ENCODE assay signal across 14 cellular contexts in genomic region chr5:163978897-163979296, GRCh38.
DNase-seq lines count a peak whose midpoint lies in the region; ATAC-seq and TF ChIP-seq lines count a peak whose summit lies in the region.
"Had no signal": no experiment of that assay in that cellular context is flagged by ENCODE, and none has a peak within 500 bp of the region (broad histone marks: within the 10 kb centered on the region; RNA-seq: fewer than 3 reads in every experiment).

No MANE protein-coding gene starts in this region.

- H3K4me2 ChIP-seq in OCI-LY1 (ENCODE audit: low read length), result no peak overlapping the region

- no peak overlapping the region for H2AFZ ChIP-seq in OCI-LY1 (ENCODE audit: low read length)
- H2AFZ ChIP-seq: parathyroid adenoma had no signal

- H4K20me1 ChIP-seq in OCI-LY1 (ENCODE audit: insufficient read depth, low read length), result no peaks in the 10 kb centered on the region

- no peaks in the 10 kb centered on the region for H3K79me2 ChIP-seq in OCI-LY1 (ENCODE audit: insufficient read depth, low read length)
- H3K79me2 ChIP-seq: parathyroid adenoma had no signal

- H3K4me1 ChIP-seq in OCI-LY1 (ENCODE audit: insufficient read depth, low read length, severe bottlenecking), result no peaks in the 10 kb centered on the region
- H3K4me1 ChIP-seq: parathyroid adenoma, tibial artery had no signal

- DNase-seq in NCI-H526 (lab: John Stamatoyannopoulos, UW) (peak; percentile 1 to 17), NCI-H526 treated with DMSO at 0.1 percent for 48 hours (lab: John Stamatoyannopoulos, UW) (no peak), retinal pigment epithelial cell (ENCODE audit: low read depth) (no peak), DMS 273 treated with DMSO at 0.1 percent for 48 hours (lab: John Stamatoyannopoulos, UW) (no peak), LoVo (ENCODE audit: low spot score) (no peak)
- DNase-seq: activated CD4-positive, CD25-positive, alpha-beta regulatory T cell; central memory CD4-positive, alpha-beta T cell; NCI-H1092; tibial artery had no signal

- peak; percentile 50 for TF ChIP-seq CTCF in OCI-LY1 (IDR thresholded peaks at IDR 0.05; ENCODE audit: low read length)
- peak; percentile 12 for TF ChIP-seq CTCF in retinal pigment epithelial cell (conservative IDR thresholded peaks at IDR 0.05; ENCODE audit: low read depth, low read length)

- H3K9ac ChIP-seq in OCI-LY1 (ENCODE audit: low read length), result no peak overlapping the region
- H3K9ac ChIP-seq: parathyroid adenoma had no signal

- H3K36me3 ChIP-seq in OCI-LY1 (ENCODE audit: insufficient read depth, low read length), result no peaks in the 10 kb centered on the region
- H3K36me3 ChIP-seq: tibial artery had no signal

- H3K9me2 ChIP-seq in OCI-LY1 (ENCODE audit: low read depth, low read length), result no peaks in the 10 kb centered on the region

- H3K27me3 ChIP-seq in OCI-LY1 (ENCODE audit: insufficient read depth, low read length), result no peaks in the 10 kb centered on the region
- H3K27me3 ChIP-seq: tibial artery had no signal

- H3K9me3 ChIP-seq in OCI-LY1 (ENCODE audit: low read length), result no peaks in the 10 kb centered on the region
- H3K9me3 ChIP-seq: tibial artery had no signal

- no peak overlapping the region for H3K27ac ChIP-seq in OCI-LY1 (ENCODE audit: low read depth, low read length, poor library complexity, severe bottlenecking)
- H3K27ac ChIP-seq: parathyroid adenoma, tibial artery had no signal

- H3F3A ChIP-seq in OCI-LY1 (ENCODE audit: insufficient read depth, low read length), result no peaks in the 10 kb centered on the region

- H3K4me3 ChIP-seq in OCI-LY1 (ENCODE audit: low read depth, low read length, poor library complexity, severe bottlenecking) (no peak overlapping the region), retinal pigment epithelial cell (ENCODE audit: low read length) (no peak overlapping the region)
- H3K4me3 ChIP-seq: tibial artery had no signal

- peak; percentile 70 for ATAC-seq in HG02763 (IDR thresholded peaks at IDR 0.05; ENCODE audit: unreplicated experiment)
- no peak for ATAC-seq in GM19455 (IDR thresholded peaks at IDR 0.05; ENCODE audit: unreplicated experiment)
- ATAC-seq: activated T-helper 17 cell treated with anti-CD3 and anti-CD28 coated beads, Interleukin-2, amount 50 U/mL, for 72 hours had no signal

Comparison
In these comparisons a context has a peak if more than half of its experiments do, and no peak if none do; other contexts are left out.
1. DNase-seq: peak in NCI-H526 (2 of 2); none in NCI-H526 treated with DMSO at 0.1 percent for 48 hours (single experiment), retinal pigment epithelial cell (single experiment), DMS 273 treated with DMSO at 0.1 percent for 48 hours (single experiment) and LoVo (single experiment).